8 cellular contexts compared by ENCODE assay signal in genomic region chr7:25180592-25180923, GRCh38. TPM values are rescaled to one million over a fixed set of nuclear protein-coding genes. Genes with fewer than 3 reads are reported as not detected.
A peak's percentile ranks its signal among the peaks of the same experiment; 100 is the strongest.
DNase-seq lines count a peak whose midpoint lies in the region; ATAC-seq, FAIRE-seq and TF ChIP-seq lines count a peak whose summit lies in the region.

No MANE protein-coding gene starts in this region.

- ATAC-seq in activated CD4-positive, CD25-positive, alpha-beta regulatory T cell treated with anti-CD3 and anti-CD28 coated beads, Interleukin-2, amount 50 U/mL, for 24 hours: peak; percentile 21 to 40
- ATAC-seq in HG03159 (IDR thresholded peaks at IDR 0.05; ENCODE audit: unreplicated experiment) (peak; percentile 36), HG03439 (IDR thresholded peaks at IDR 0.05; ENCODE audit: unreplicated experiment) (no peak)

- no peaks in the 10 kb centered on the region for H3K79me2 ChIP-seq in astrocyte (ENCODE audit: insufficient read depth, low read length)

- no peaks in the 10 kb centered on the region for H3K4me1 Mint-ChIP-seq in astrocyte (ENCODE audit: low read depth, unreplicated experiment)

- no peak for FAIRE-seq in astrocyte (lab: Jason Lieb, UNC)

- TF ChIP-seq CTCF in astrocyte (IDR thresholded peaks at IDR 0.05; ENCODE audit: insufficient read depth, low read depth, low read length): no peak

- H3K4me3 Mint-ChIP-seq in astrocyte (ENCODE audit: unreplicated experiment): peak overlapping the region; percentile 84

- H3K4me1 ChIP-seq in astrocyte (ENCODE audit: insufficient read depth, low read length): no peaks in the 10 kb centered on the region
- peaks cover 12% of the 10 kb centered on the region for H3K4me1 ChIP-seq in muscle layer of colon (ENCODE audit: insufficient read depth, low read length)

- H3K36me3 Mint-ChIP-seq in astrocyte (ENCODE audit: low read depth, unreplicated experiment): no peaks in the 10 kb centered on the region

- DNase-seq in activated CD4-positive, CD25-positive, alpha-beta regulatory T cell (lab: John Stamatoyannopoulos, UW): no peak
- DNase-seq in astrocyte (ENCODE audit: low read depth): no peak
- DNase-seq in Ammon's horn (ENCODE audit: low spot score): no peak
- DNase-seq in NCI-H1694 treated with DMSO at 0.1 percent for 48 hours (lab: John Stamatoyannopoulos, UW): no peak

- H3K36me3 ChIP-seq in astrocyte (ENCODE audit: insufficient read depth, low read length) (no peaks in the 10 kb centered on the region), muscle layer of colon (ENCODE audit: insufficient read depth, low read length) (no peaks in the 10 kb centered on the region)

- H3K27me3 ChIP-seq in astrocyte (ENCODE audit: insufficient read depth, low read length) (no peaks in the 10 kb centered on the region), muscle layer of colon (ENCODE audit: control insufficient read depth in 1 of 2, insufficient read depth in 2 of 2, low read length in 2 of 2) (no peaks in the 10 kb centered on the region)

- H3K27ac ChIP-seq in astrocyte (ENCODE audit: low read depth, low read length) (no peak overlapping the region), muscle layer of colon (ENCODE audit: low read depth, low read length) (peak overlapping the region; percentile 42)

- peak overlapping the region; percentile 87 for H2AFZ ChIP-seq in astrocyte (ENCODE audit: low read depth, low read length)

- H3K9ac ChIP-seq in astrocyte (ENCODE audit: low read length) (peak overlapping the region; percentile 58), muscle layer of colon (ENCODE audit: low read length) (peak overlapping the region; percentile 62)

- no peak overlapping the region for H3K27ac Mint-ChIP-seq in astrocyte (ENCODE audit: unreplicated experiment)

- H3K4me3 ChIP-seq in astrocyte (ENCODE audit: insufficient read depth, low read depth, low read length): peak overlapping the region; percentile 60
- peak overlapping the region; percentile 43 to 84 for H3K4me3 ChIP-seq in muscle layer of colon (ENCODE audit: low read depth in 1 of 2, low read length in 2 of 2)

- H3K4me2 ChIP-seq in astrocyte (ENCODE audit: low read length): peak overlapping the region; percentile 84

- no peaks in the 10 kb centered on the region for H3K9me3 ChIP-seq in astrocyte (ENCODE audit: insufficient read depth, low read depth, low read length)
- H3K9me3 ChIP-seq in muscle layer of colon (ENCODE audit: low read length): no peaks in the 10 kb centered on the region

- H3K9me3 Mint-ChIP-seq in astrocyte (ENCODE audit: unreplicated experiment): no peaks in the 10 kb centered on the region

- H3K27me3 Mint-ChIP-seq in astrocyte (ENCODE audit: low read depth, unreplicated experiment): no peaks in the 10 kb centered on the region

- H4K20me1 ChIP-seq in astrocyte (ENCODE audit: insufficient read depth, low read length): no peaks in the 10 kb centered on the region

RNA-seq across cellular contexts. Expression of gene NPVF, which starts 47.7 kb away (rescaled TPM):
- not detected in 2 replicates for total RNA-seq in astrocyte

RNA-seq across cellular contexts. Expression of gene CYCS, which starts 55.5 kb away (rescaled TPM):
- total RNA-seq in astrocyte: 118 and 143 TPM in 2 replicates
